28 cellular contexts compared by ENCODE assay signal in the genomic region with DNA sequence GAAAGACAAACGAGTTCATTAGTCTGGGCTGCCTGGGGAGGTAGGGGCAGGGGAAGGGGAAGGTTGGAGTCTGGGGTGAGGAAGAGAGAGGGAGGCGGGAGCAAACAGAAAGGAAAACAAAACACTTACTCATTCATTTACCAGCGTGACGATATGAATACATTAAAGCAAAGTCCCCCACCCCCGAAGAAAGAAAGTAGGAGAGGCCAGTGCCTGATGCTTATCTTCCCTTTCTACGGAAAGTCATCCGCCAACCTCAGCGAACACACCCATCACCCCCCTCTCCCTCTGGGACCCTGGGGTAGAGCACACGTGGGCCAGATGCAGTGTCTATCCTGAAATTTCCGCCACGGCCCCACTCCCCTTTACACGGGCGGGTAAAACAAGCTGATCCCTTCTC. TPM values are rescaled to one million over a fixed set of nuclear protein-coding genes. Genes with fewer than 3 reads are reported as not detected.
DNase-seq lines count a peak whose midpoint lies in the region; ATAC-seq, FAIRE-seq and TF ChIP-seq lines count a peak whose summit lies in the region.
"Had no signal": no experiment of that assay in that cellular context is flagged by ENCODE, and none has a peak within 500 bp of the region (broad histone marks: within the 10 kb centered on the region; RNA-seq: fewer than 3 reads in every experiment).

No MANE protein-coding gene starts in this region.

- H3K4me2 ChIP-seq in H1 (ENCODE audit: insufficient read depth in 1 of 2, low read depth in 2 of 2, low read length in 2 of 2): no peak overlapping the region
- H3K4me2 ChIP-seq: BLaER1 treated with 17β-estradiol and CSF1 and Interleukin-3, amounts not matched to agents 10 nM and 100 nM had no signal

- POLR2A ChIA-PET in H1 (lab: Charles Lee; ENCODE audit: partially characterized antibody): no interaction called here

- H2BK120ac ChIP-seq in H1 (replicated peaks; ENCODE audit: low read depth, low read length): no peak overlapping the region

- no peak overlapping the region for H2AFZ ChIP-seq in H1 (ENCODE audit: low read length)

- no peak overlapping the region for H2BK20ac ChIP-seq in H1 (ENCODE audit: low read length)

- no peaks in the 10 kb centered on the region for H3K79me1 ChIP-seq in H1 (ENCODE audit: low read depth, low read length)

- no peak overlapping the region for H2AK5ac ChIP-seq in H1 (ENCODE audit: low read depth, low read length)

- DNase-seq in COLO829 (ENCODE audit: low spot score) (peak; percentile 34), GM12892 (ENCODE audit: insufficient read length) (no peak), M059J (ENCODE audit: low read depth) (peak; percentile 23), H1 (ENCODE audit: low read depth in 1 of 2, low spot score in 2 of 2) (no peak), superior temporal gyrus (ENCODE audit: extremely low spot score) (no peak), DMS53 treated with DMSO at 0.1 percent for 48 hours (lab: John Stamatoyannopoulos, UW; ENCODE audit: unreplicated experiment) (no peak), AG08395 (ENCODE audit: low spot score) (no peak)
- DNase-seq: 8988T; ACHN; AML-193; CD4-positive, alpha-beta T cell; CD8-positive, alpha-beta T cell; COR-L47; DMS 273 treated with DMSO at 0.1 percent for 48 hours; DMS153; DMS53; DMS79 treated with DMSO at 0.1 percent for 48 hours; GF-D8 had no signal

- CTCF ChIA-PET in H1 (lab: Charles Lee; ENCODE audit: partially characterized antibody): interaction anchor here (1.6 to 3.1 kb wide), 3 partner anchors 22 to 79 kb away, joined by 5 to 9 read pairs (median 5); no protein-coding TSS in a partner anchor

- H3K79me2 ChIP-seq in H1 (ENCODE audit: control insufficient read depth in 1 of 2, insufficient read depth in 2 of 2, low read length in 2 of 2): no peaks in the 10 kb centered on the region

- TF ChIP-seq CTCF in H1 (IDR thresholded peaks at IDR 0.05; ENCODE audit: control extremely low read depth in 1 of 3, insufficient read depth in 1 of 3, low read depth in 1 of 3, low read length in 3 of 3): no peak

- no peaks in the 10 kb centered on the region for H3K36me3 ChIP-seq in H1 (ENCODE audit: control insufficient read depth in 2 of 4, insufficient read depth in 4 of 4, low read length in 3 of 4)
- H3K36me3 ChIP-seq: BLaER1 treated with 17β-estradiol and CSF1 and Interleukin-3, amounts not matched to agents 10 nM and 100 nM had no signal

- no peak for TF ChIP-seq EP300 in H1 (IDR thresholded peaks at IDR 0.05; ENCODE audit: borderline replicate concordance in 1 of 2, low read depth in 2 of 2, low read length in 2 of 2)

- H3K14ac ChIP-seq in H1 (ENCODE audit: insufficient read length): no peak overlapping the region

- TF ChIP-seq RAD21 in H1 (IDR thresholded peaks at IDR 0.05 in 1 of 2, conservative IDR thresholded peaks at IDR 0.05 in 1 of 2; ENCODE audit: low read depth in 2 of 2, low read length in 2 of 2): no peak

- no peak for TF ChIP-seq POLR2A in GM12892 (IDR thresholded peaks at IDR 0.05; ENCODE audit: low read depth, low read length)
- no peak for TF ChIP-seq POLR2A in H1 (IDR thresholded peaks at IDR 0.05; ENCODE audit: control extremely low read depth in 1 of 2, low read depth in 2 of 2, low read length in 2 of 2)

- FAIRE-seq in GM12892 (lab: Jason Lieb, UNC) (peak; percentile 46), H1 (lab: Jason Lieb, UNC) (no peak)
- FAIRE-seq: A204.1, G401.6, GM12891, GM18507 had no signal

- no peak overlapping the region for H3K4me3 ChIP-seq in H1 (ENCODE audit: extremely low read depth in 1 of 4, insufficient read depth in 2 of 4, low read depth in 3 of 4, low read length in 4 of 4)
- H3K4me3 ChIP-seq: BLaER1 treated with 17β-estradiol and CSF1 and Interleukin-3, amounts not matched to agents 10 nM and 100 nM had no signal

- H4K20me1 ChIP-seq in H1 (replicated peaks in 1 of 2; ENCODE audit: control insufficient read depth in 1 of 2, insufficient read depth in 2 of 2, low read length in 2 of 2): peaks cover 2% of the 10 kb centered on the region in 2 experiments
- H4K20me1 ChIP-seq: BLaER1 treated with 17β-estradiol and CSF1 and Interleukin-3, amounts not matched to agents 10 nM and 100 nM had no signal

- H3K9me3 ChIP-seq in H1 (ENCODE audit: insufficient read depth in 2 of 2, low read depth in 1 of 2, low read length in 1 of 2): no peaks in the 10 kb centered on the region; a peak in 1 of 4 replicates

- WGBS in H1 (ENCODE audit: extremely low coverage in 1 of 2, insufficient coverage in 1 of 2, insufficient read length in 1 of 2, insufficient replicate concordance in 2 of 2, low coverage in 1 of 2, low lambda C conversion rate in 2 of 2, missing lambda C conversion rate in 1 of 2), 2 experiments: 90% methylated on average over 12 of the region's 13 CpGs; no CpG with 5 or more reads in 1 of the 2 experiments

- no peak overlapping the region for H4K91ac ChIP-seq in H1 (replicated peaks; ENCODE audit: insufficient read length, low read length)

- H3K9ac ChIP-seq in H1 (replicated peaks in 1 of 4; ENCODE audit: extremely low read depth in 1 of 4, low read depth in 3 of 4, low read length in 3 of 4): no peak overlapping the region
- H3K9ac ChIP-seq: BLaER1 treated with 17β-estradiol and CSF1 and Interleukin-3, amounts not matched to agents 10 nM and 100 nM had no signal

- H3K23me2 ChIP-seq in H1 (ENCODE audit: low read depth, low read length): no peaks in the 10 kb centered on the region

- H3K56ac ChIP-seq in H1 (replicated peaks; ENCODE audit: insufficient read length, low read depth, low read length): no peak overlapping the region

- peaks cover 0 to 5% (median 3%) of the 10 kb centered on the region in 4 experiments; a peak in 3 of 7 replicates for H3K4me1 ChIP-seq in H1 (replicated peaks in 1 of 4; ENCODE audit: control insufficient read depth in 3 of 4, insufficient read depth in 4 of 4, low read length in 3 of 4)

- H3K18ac ChIP-seq in H1 (ENCODE audit: extremely low read depth, low read length): no peak overlapping the region

- 0 out of 2 replicates have a peak overlapping the region, but pooled peaks have one; percentile 4 for H4K8ac ChIP-seq in H1 (ENCODE audit: extremely low read depth, insufficient read depth, low read length)

- ATAC-seq in HG03039 (IDR thresholded peaks at IDR 0.05; ENCODE audit: unreplicated experiment): no peak
- ATAC-seq: CD8-positive, alpha-beta T cell had no signal

- no peak overlapping the region for H2BK15ac ChIP-seq in H1 (ENCODE audit: low read length)

- H3K23ac ChIP-seq in H1 (ENCODE audit: insufficient read length): no peak overlapping the region

- no peak overlapping the region for H3K4ac ChIP-seq in H1 (replicated peaks; ENCODE audit: insufficient read length, low read depth, low read length)

- no peak overlapping the region for H2BK5ac ChIP-seq in H1 (ENCODE audit: low read depth, low read length)

- no peak overlapping the region for H2BK12ac ChIP-seq in H1 (ENCODE audit: low read depth, low read length)

- no peaks in the 10 kb centered on the region for H3K27me3 ChIP-seq in H1 (replicated peaks in 1 of 4; ENCODE audit: control insufficient read depth in 3 of 4, extremely low read depth in 1 of 4, insufficient read depth in 3 of 4, low read length in 3 of 4)
- H3K27me3 ChIP-seq: BLaER1 treated with 17β-estradiol and CSF1 and Interleukin-3, amounts not matched to agents 10 nM and 100 nM had no signal

- no peak overlapping the region for H3K27ac ChIP-seq in H1 (ENCODE audit: low read depth, low read length)
- H3K27ac ChIP-seq: BLaER1 treated with 17β-estradiol and CSF1 and Interleukin-3, amounts not matched to agents 10 nM and 100 nM; C4-2B had no signal

- H4K5ac ChIP-seq in H1 (ENCODE audit: insufficient read length, low read depth, low read length): no peak overlapping the region

TF ChIP-seq in H1, 55 proteins besides CTCF, POLR2A, EP300 and RAD21:
- TF ChIP-seq TEAD4 (IDR thresholded peaks at IDR 0.05; ENCODE audit: low read depth, low read length) (no peak), TAF1 (IDR thresholded peaks at IDR 0.05; ENCODE audit: low read depth, low read length) (no peak), CBX8 (IDR thresholded peaks at IDR 0.05; ENCODE audit: borderline replicate concordance, low read depth, low read length) (no peak), SAP30 (IDR thresholded peaks at IDR 0.05; ENCODE audit: insufficient read depth, insufficient replicate concordance, low read length) (no peak), MAFK (IDR thresholded peaks at IDR 0.05; ENCODE audit: low read depth, low read length) (no peak), CBX5 (IDR thresholded peaks at IDR 0.05; ENCODE audit: low read depth, low read length) (no peak), RXRA (IDR thresholded peaks at IDR 0.05; ENCODE audit: insufficient read depth, low read depth, low read length) (no peak), CREB1 (IDR thresholded peaks at IDR 0.05) (no peak), HDAC2 (IDR thresholded peaks at IDR 0.05; ENCODE audit: borderline replicate concordance in 1 of 2, low read depth in 2 of 2, low read length in 2 of 2) (no peak), JUN (IDR thresholded peaks at IDR 0.05; ENCODE audit: low read depth, low read length) (no peak)

RNA-seq across cellular contexts. Expression of gene ABCC8, which starts 13.7 kb away (rescaled TPM):
- polyA plus RNA-seq in GM12892 (2012; ENCODE audit: missing spikeins): not detected
- not detected in 2 replicates for total RNA-seq in M059J (2014; rRNA removed; shearing (Covaris generic))
- total RNA-seq in H1 (2021; fragmentation: NEBNext Ultra II Directional; extraction: Animal tissue kit (Norgen Biotek cat#: 25700)): 2.6 and 3.7 TPM in 2 replicates
- 4.9 and 7.1 TPM in 2 replicates for polyA plus RNA-seq in H1 (2011; rRNA removed)
- 4.3 TPM for polyA plus RNA-seq in H1 (2011; cell fraction: cytosol; rRNA removed)
- 30.9 TPM for polyA plus RNA-seq in H1 (2011; cell fraction: nucleus; rRNA removed)
- polyA plus RNA-seq in H1 (2012, experiment 1 of 2): 3.7 to 4.4 TPM (median 4.0 TPM) in 4 replicates
- polyA plus RNA-seq in H1 (2012, experiment 2 of 2): 1.0 TPM
- 1.2 TPM for polyA plus RNA-seq in H1 (2013, experiment 1 of 2)
- 1.2 TPM for polyA plus RNA-seq in H1 (2013, experiment 2 of 2)
- 10.8 and 11.7 TPM in 2 replicates for polyA minus RNA-seq in H1 (2011; rRNA and poly(A)+ RNA removed)
- polyA minus RNA-seq in H1 (2011; cell fraction: cytosol; rRNA and poly(A)+ RNA removed): 2.1 TPM
- polyA minus RNA-seq in H1 (2011; cell fraction: nucleus; rRNA and poly(A)+ RNA removed): 20.1 TPM
- total RNA-seq: A673; CD4-positive, alpha-beta T cell; CD8-positive, alpha-beta T cell had no signal
- polyA plus RNA-seq: AG04450, BJ had no signal

Comparison
In these comparisons a context has a peak if more than half of its experiments do, and no peak if none do; other contexts are left out.
1. DNase-seq: peak in COLO829 (single experiment) and M059J (single experiment); none in GM12892 (single experiment), H1 (0 of 2), superior temporal gyrus (single experiment), DMS53 treated with DMSO at 0.1 percent for 48 hours (single experiment) and AG08395 (single experiment).